In the genomic region with DNA sequence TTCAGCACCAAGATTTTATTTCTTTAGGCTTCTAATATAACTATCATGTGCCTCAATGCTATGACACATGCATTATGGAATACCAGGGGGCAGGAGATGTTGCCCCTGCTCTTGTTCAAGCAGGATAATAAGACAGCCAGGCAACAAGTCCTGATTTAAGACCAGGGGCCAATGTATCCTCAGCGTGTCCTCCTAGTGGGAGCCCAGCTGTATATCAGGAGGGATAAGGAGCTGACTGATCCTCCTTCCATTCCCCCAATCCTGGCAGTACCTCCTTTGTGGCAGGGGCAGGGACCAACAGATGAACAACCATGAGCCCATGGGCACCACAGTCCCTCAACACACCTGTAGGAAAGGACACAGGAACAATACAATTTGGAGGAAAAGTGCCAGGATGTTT, we compare ENCODE assay signal across 14 cellular contexts. TPM values are rescaled to one million over a fixed set of nuclear protein-coding genes. Genes with fewer than 3 reads are reported as not detected.
DNase-seq lines count a peak whose midpoint lies in the region; ATAC-seq and TF ChIP-seq lines count a peak whose summit lies in the region.
"Had no signal": no experiment of that assay in that cellular context is flagged by ENCODE, and none has a peak within 500 bp of the region (broad histone marks: within the 10 kb centered on the region; RNA-seq: fewer than 3 reads in every experiment).

No MANE protein-coding gene starts in this region.

- H3K36me3 ChIP-seq in H7 (replicated peaks; ENCODE audit: control insufficient read depth, insufficient read depth, low read length) (peaks cover 2% of the 10 kb centered on the region; the same call in 1 of the 2 replicates), lower lobe of right lung (peaks cover 31% of the 10 kb centered on the region)

- H3K27ac ChIP-seq in angular gyrus (ENCODE audit: low read depth, low read length) (peak overlapping the region; percentile 24), lower lobe of right lung (peak overlapping the region; percentile 26), temporal lobe (ENCODE audit: low read depth, low read length) (peak overlapping the region; percentile 33)
- H3K27ac ChIP-seq: cardiac muscle cell had no signal

- H3K27me3 ChIP-seq in H7 (ENCODE audit: control insufficient read depth, insufficient read depth, low read length) (no peaks in the 10 kb centered on the region), lower lobe of right lung (ENCODE audit: low read depth) (no peaks in the 10 kb centered on the region)
- H3K27me3 ChIP-seq: cardiac muscle cell had no signal

- TF ChIP-seq CTCF in lower lobe of right lung (IDR thresholded peaks at IDR 0.05) = no peak

- H3K9me3 ChIP-seq in lower lobe of right lung = no peaks in the 10 kb centered on the region

- intact Hi-C loops in lower lobe of right lung (cut with DNase I) = no loop called here

- H3K4me1 ChIP-seq in lower lobe of right lung = peaks cover 45% of the 10 kb centered on the region

- DNase-seq in H7 (peak; percentile 46), lower lobe of right lung (no peak)
- DNase-seq in stimulated activated naive CD8-positive, alpha-beta T cell treated with anti-CD3 and anti-CD28 coated beads, Interleukin-15, Interleukin-2, amounts not matched to agents 100 U/mL and 50 U/mL, for 24 hours = no peak
- no peak for DNase-seq in stimulated activated naive CD4-positive, alpha-beta T cell (lab: John Stamatoyannopoulos, UW)
- DNase-seq: C1 segment of cervical spinal cord, foreskin melanocyte, NCI-H1436, NCI-H2227 treated with DMSO at 0.1 percent for 48 hours had no signal

- ATAC-seq in lower lobe of right lung (no peak), GM19463 (IDR thresholded peaks at IDR 0.05; ENCODE audit: unreplicated experiment) (no peak)
- ATAC-seq in stimulated activated naive CD8-positive, alpha-beta T cell treated with anti-CD3 and anti-CD28 coated beads, Interleukin-15, Interleukin-2, amounts not matched to agents 100 U/mL and 50 U/mL, for 24 hours = no peak
- ATAC-seq: activated naive CD4-positive, alpha-beta T cell treated with anti-CD3 and anti-CD28 coated beads, Interleukin-2, amount 50 U/mL, for 72 hours; stimulated activated effector memory CD8-positive, alpha-beta T cell treated with anti-CD3 and anti-CD28 coated beads, Interleukin-12 subunit alpha, Interleukin-12 subunit beta, amount 100 ng/mL, for 72 hours had no signal

- no peak overlapping the region for H3K4me3 ChIP-seq in H7 (ENCODE audit: insufficient read depth, low read depth, low read length)
- H3K4me3 ChIP-seq in lower lobe of right lung = no peak overlapping the region
- H3K4me3 ChIP-seq: cardiac muscle cell had no signal

RNA-seq across cellular contexts. Expression of a gene that starts 29.3 kb away (rescaled TPM):
- total RNA-seq in H7 (2014; rRNA removed; shearing (Covaris generic)) = 12.4 and 15.9 TPM in 2 replicates
- total RNA-seq in lower lobe of right lung (178 TPM), temporal lobe (46.7 TPM)

RNA-seq across cellular contexts. Expression of a gene that starts 57.8 kb away (rescaled TPM):
- total RNA-seq in H7 (2014; rRNA removed; shearing (Covaris generic)) = 141 and 142 TPM in 2 replicates
- total RNA-seq in lower lobe of right lung = 55.4 TPM
- 21.1 TPM for total RNA-seq in temporal lobe
